ENCODE assay signal across 9 cellular contexts in the genomic region with DNA sequence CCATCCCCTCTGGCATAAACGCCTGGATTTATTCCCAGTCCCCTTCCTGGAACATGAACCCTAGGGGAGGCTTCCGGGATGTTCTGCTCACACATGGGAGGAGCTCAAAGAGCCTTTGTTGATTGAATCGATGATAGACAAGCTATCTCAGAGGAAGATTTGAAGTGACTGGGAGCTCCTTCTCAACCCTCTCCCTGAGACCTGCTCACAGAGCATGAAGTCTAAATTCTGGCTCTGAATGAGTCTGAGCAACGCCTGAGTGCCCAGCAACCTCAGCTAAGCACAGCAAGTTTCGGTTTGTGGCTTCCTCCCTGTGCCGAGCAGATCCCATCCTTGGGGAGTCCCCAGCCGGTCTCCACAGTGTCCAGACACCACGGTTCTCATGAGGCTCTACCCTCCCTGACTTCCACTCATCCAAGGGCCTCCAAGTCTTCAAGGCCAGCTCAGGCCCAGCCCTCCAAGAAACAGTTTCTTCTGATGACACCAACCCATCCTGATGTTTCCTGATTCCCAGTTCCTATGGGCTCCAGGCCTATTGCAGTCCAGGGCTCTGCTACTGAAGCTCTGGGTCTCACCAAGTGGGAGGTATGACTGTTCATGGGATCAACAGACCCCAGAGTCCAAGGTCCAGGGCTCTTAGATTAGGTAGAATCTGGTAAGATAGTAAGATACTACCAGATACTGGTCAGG.
A peak's percentile ranks its signal among the peaks of the same experiment; 100 is the strongest.
DNase-seq lines count a peak whose midpoint lies in the region; ATAC-seq and TF ChIP-seq lines count a peak whose summit lies in the region.
"Had no signal": no experiment of that assay in that cellular context is flagged by ENCODE, and none has a peak within 500 bp of the region (broad histone marks: within the 10 kb centered on the region; RNA-seq: fewer than 3 reads in every experiment).

No MANE protein-coding gene starts in this region.

- CTCF ChIA-PET in PC-3 (lab: Charles Lee): no interaction called here

- no peak for TF ChIP-seq EP300 in esophagus muscularis mucosa (IDR thresholded peaks at IDR 0.05)

- H3K9ac ChIP-seq in PC-3 (ENCODE audit: low read length): no peak overlapping the region

- H3K9me2 ChIP-seq in PC-3 (replicated peaks; ENCODE audit: low read length): no peaks in the 10 kb centered on the region

- H3K36me3 ChIP-seq in esophagus muscularis mucosa (no peaks in the 10 kb centered on the region), PC-3 (ENCODE audit: low read depth, low read length) (no peaks in the 10 kb centered on the region)
- H3K36me3 ChIP-seq: SJCRH30 had no signal

- H3F3A ChIP-seq in PC-3 (ENCODE audit: low read length, unreplicated experiment): no peaks in the 10 kb centered on the region

- no peak for TF ChIP-seq POLR2A in esophagus muscularis mucosa (IDR thresholded peaks at IDR 0.05; ENCODE audit: low read depth)

- no TSS peak for BruUV-seq in PC-3 (replicated peaks; lab: Mats Ljungman, UMichigan)

- H3K27me3 ChIP-seq in esophagus muscularis mucosa: no peaks in the 10 kb centered on the region
- no peaks in the 10 kb centered on the region for H3K27me3 ChIP-seq in PC-3 (ENCODE audit: low read length)
- H3K27me3 ChIP-seq: SJCRH30 had no signal

- H3K27ac ChIP-seq in esophagus muscularis mucosa (replicated peaks in 1 of 4): no peak overlapping the region
- H3K27ac ChIP-seq in PC-3 (ENCODE audit: low read length): no peak overlapping the region
- H3K27ac ChIP-seq: SJCRH30 had no signal

- no peaks in the 10 kb centered on the region for H4K20me1 ChIP-seq in PC-3 (ENCODE audit: low read length)

- no peak for TF ChIP-seq CTCF in GM13976 (IDR thresholded peaks at IDR 0.05; ENCODE audit: borderline replicate concordance, control extremely low read depth, extremely low read depth, insufficient read depth, missing control alignments)
- no peak for TF ChIP-seq CTCF in esophagus muscularis mucosa (IDR thresholded peaks at IDR 0.05)
- no peak for TF ChIP-seq CTCF in PC-3 (conservative IDR thresholded peaks at IDR 0.05; ENCODE audit: low read depth, low read length)
- TF ChIP-seq CTCF in omental fat pad (IDR thresholded peaks at IDR 0.05): no peak

- H3K4me3 ChIP-seq in esophagus muscularis mucosa (no peak overlapping the region), PC-3 (ENCODE audit: low read length) (no peak overlapping the region)
- H3K4me3 ChIP-seq: SJCRH30 had no signal

- ATAC-seq in GM19468 (IDR thresholded peaks at IDR 0.05; ENCODE audit: extremely low read depth, unreplicated experiment) (peak; percentile 79), HG03103 (IDR thresholded peaks at IDR 0.05; ENCODE audit: low read depth, unreplicated experiment) (peak; percentile 97), PC-3 (no peak), omental fat pad (ENCODE audit: low FRiP score) (no peak)

- H2AFZ ChIP-seq in PC-3 (ENCODE audit: low read length): no peak overlapping the region

- intact Hi-C loops in esophagus muscularis mucosa (cut with DNase I): no loop called here
- intact Hi-C loops in PC-3 (cut with micrococcal nuclease): no loop called here

- H3K9me3 ChIP-seq in esophagus muscularis mucosa: no peaks in the 10 kb centered on the region
- no peaks in the 10 kb centered on the region for H3K9me3 ChIP-seq in PC-3 (ENCODE audit: low read length)
- H3K9me3 ChIP-seq: SJCRH30 had no signal

- no peak overlapping the region for H3K4me2 ChIP-seq in PC-3 (ENCODE audit: low read length)

- peaks cover 0 to 10% (median 0%) of the 10 kb centered on the region in 4 donors for H3K4me1 ChIP-seq in esophagus muscularis mucosa
- H3K4me1 ChIP-seq in PC-3 (ENCODE audit: insufficient read depth, low read length): no peaks in the 10 kb centered on the region

- DNase-seq in GM13976 (ENCODE audit: low spot score) (peak; percentile 79), esophagus muscularis mucosa (ENCODE audit: extremely low spot score) (peak; percentile 74), COLO668 (lab: John Stamatoyannopoulos, UW; ENCODE audit: unreplicated experiment) (no peak), PC-3 (no peak), omental fat pad (ENCODE audit: low spot score) (no peak)
- no peak for DNase-seq in activated CD4-positive, CD25-positive, alpha-beta regulatory T cell (lab: John Stamatoyannopoulos, UW)
- DNase-seq: SJCRH30 had no signal

- WGBS in esophagus muscularis mucosa: 73% methylated on average over 8 of the region's 8 CpGs

- in situ Hi-C loops in GM13976 (cut with MboI; ENCODE audit: low sequenced_read_pairs, unreplicated experiment): no loop called here

- POLR2A ChIA-PET in PC-3 (lab: Charles Lee; ENCODE audit: unreplicated experiment): interaction anchor here (0.6 kb wide), 1 partner anchor 21 kb away, joined by 3 read pairs; no protein-coding TSS in a partner anchor

- H3K79me2 ChIP-seq in PC-3 (ENCODE audit: low read length): no peaks in the 10 kb centered on the region

Comparison
In these comparisons a context has a peak if more than half of its experiments do, and no peak if none do; other contexts are left out.
1. DNase-seq: peak in GM13976 (single experiment) and esophagus muscularis mucosa (single experiment); none in COLO668 (single experiment), activated CD4-positive, CD25-positive, alpha-beta regulatory T cell (0 of 4), PC-3 (single experiment) and omental fat pad (single experiment).
2. ATAC-seq: peak in GM19468 (single experiment) and HG03103 (single experiment); none in PC-3 (single experiment) and omental fat pad (single experiment).